7 cellular contexts compared by ENCODE assay signal in genomic region chr3:52845691-52846426, GRCh38. TPM values are rescaled to one million over a fixed set of nuclear protein-coding genes. Genes with fewer than 3 reads are reported as not detected.
DNase-seq lines count a peak whose midpoint lies in the region; ATAC-seq and TF ChIP-seq lines count a peak whose summit lies in the region.
"Had no signal": no experiment of that assay in that cellular context is flagged by ENCODE, and none has a peak within 500 bp of the region (broad histone marks: within the 10 kb centered on the region; RNA-seq: fewer than 3 reads in every experiment).

No MANE protein-coding gene starts in this region.

- TF ChIP-seq CTCF in natural killer cell (IDR thresholded peaks at IDR 0.05) (peak; percentile 23), foreskin fibroblast (IDR thresholded peaks at IDR 0.05; ENCODE audit: low read depth, low read length) (peak; percentile 24)

- no peak overlapping the region for H3K27ac Mint-ChIP-seq in natural killer cell
- H3K27ac Mint-ChIP-seq in natural killer cell treated with Interleukin-12 subunit alpha and Interleukin-12 subunit beta and Interleukin-15 and Interleukin-18, amount 100 ng/mL, for 72 hours = no peak overlapping the region

- H3K36me3 ChIP-seq in urinary bladder (ENCODE audit: insufficient read depth) = peaks cover 2% of the 10 kb centered on the region

- H3K4me1 ChIP-seq in urinary bladder (ENCODE audit: insufficient read depth) = no peaks in the 10 kb centered on the region

- H3K4me3 ChIP-seq in foreskin fibroblast (ENCODE audit: low read depth in 1 of 2, low read length in 2 of 2) (no peak overlapping the region), urinary bladder (ENCODE audit: low read depth, low read length) (no peak overlapping the region)

- no peaks in the 10 kb centered on the region for H3K27me3 Mint-ChIP-seq in natural killer cell (ENCODE audit: low read depth in 2 of 2)
- no peaks in the 10 kb centered on the region for H3K27me3 Mint-ChIP-seq in natural killer cell treated with Interleukin-12 subunit alpha and Interleukin-12 subunit beta and Interleukin-15 and Interleukin-18, amount 100 ng/mL, for 72 hours

- no peak overlapping the region for H3K4me3 Mint-ChIP-seq in natural killer cell
- no peak overlapping the region for H3K4me3 Mint-ChIP-seq in natural killer cell treated with Interleukin-12 subunit alpha and Interleukin-12 subunit beta and Interleukin-15 and Interleukin-18, amount 100 ng/mL, for 72 hours

- intact Hi-C loops in natural killer cell (cut with micrococcal nuclease) = loop anchor here (10.0 kb wide), 1 partner anchor 89 kb away; no protein-coding TSS in a partner anchor

- peak in 1 of 3 donors; percentile 50 for ATAC-seq in natural killer cell
- ATAC-seq in natural killer cell treated with Interleukin-12 subunit alpha and Interleukin-12 subunit beta and Interleukin-15 and Interleukin-18, amount 100 ng/mL, for 72 hours = no peak

- H3K4me1 Mint-ChIP-seq in natural killer cell = peaks cover 9 to 20% of the 10 kb centered on the region in 2 donors
- H3K4me1 Mint-ChIP-seq in natural killer cell treated with Interleukin-12 subunit alpha and Interleukin-12 subunit beta and Interleukin-15 and Interleukin-18, amount 100 ng/mL, for 72 hours (ENCODE audit: low read depth in 2 of 2) = peaks cover 0 to 12% of the 10 kb centered on the region in 2 donors

- H3K36me3 Mint-ChIP-seq in natural killer cell = peaks cover 9% of the 10 kb centered on the region
- H3K36me3 Mint-ChIP-seq in natural killer cell treated with Interleukin-12 subunit alpha and Interleukin-12 subunit beta and Interleukin-15 and Interleukin-18, amount 100 ng/mL, for 72 hours = no peaks in the 10 kb centered on the region

- H3K27ac ChIP-seq in urinary bladder (ENCODE audit: low read depth) = peak overlapping the region; percentile 82

- WGBS in urinary bladder = 79% methylated on average over 7 of the region's 7 CpGs

- H3K9me3 Mint-ChIP-seq in natural killer cell = no peaks in the 10 kb centered on the region
- no peaks in the 10 kb centered on the region for H3K9me3 Mint-ChIP-seq in natural killer cell treated with Interleukin-12 subunit alpha and Interleukin-12 subunit beta and Interleukin-15 and Interleukin-18, amount 100 ng/mL, for 72 hours

- DNase-seq in natural killer cell (no peak), foreskin fibroblast (peak in 1 of 2 donors; percentile 28), T-helper 1 cell (no peak), foreskin melanocyte (no peak)
- DNase-seq in natural killer cell treated with Interleukin-12 subunit alpha and Interleukin-12 subunit beta and Interleukin-15 and Interleukin-18, amount 100 ng/mL, for 72 hours (ENCODE audit: low spot score) = no peak
- DNase-seq: DMS153 had no signal

RNA-seq across cellular contexts. Expression of gene MUSTN1, which starts 11.0 kb away (rescaled TPM):
- total RNA-seq in natural killer cell (1 to 10 TPM; 5.3 to 7.7 (median 6.8) TPM), urinary bladder (2.9 TPM)
- total RNA-seq in natural killer cell treated with Interleukin-12 subunit alpha and Interleukin-12 subunit beta and Interleukin-15 and Interleukin-18, amount 100 ng/mL, for 72 hours = 1 to 10 TPM in 1 of 2 donors, not detected in 1; 1.3 TPM
- 44.5 TPM for polyA plus RNA-seq in urinary bladder

RNA-seq across cellular contexts. Expression of gene ITIH4, which starts 15.4 kb away (rescaled TPM):
- 10 to 100 TPM; 28.2 to 33.0 (median 32.8) TPM for total RNA-seq in natural killer cell
- total RNA-seq in natural killer cell treated with Interleukin-12 subunit alpha and Interleukin-12 subunit beta and Interleukin-15 and Interleukin-18, amount 100 ng/mL, for 72 hours = 10 to 100 TPM in 1 of 2 donors, 1 to 10 TPM in 1; 8.5 to 14.6 TPM
- total RNA-seq in urinary bladder = 3.3 TPM
- 5.0 TPM for polyA plus RNA-seq in urinary bladder

RNA-seq across cellular contexts. Expression of gene ITIH3, which starts 51.3 kb away (rescaled TPM):
- total RNA-seq in natural killer cell (not detected), urinary bladder (1.4 TPM)
- total RNA-seq in natural killer cell treated with Interleukin-12 subunit alpha and Interleukin-12 subunit beta and Interleukin-15 and Interleukin-18, amount 100 ng/mL, for 72 hours = not detected
- polyA plus RNA-seq in urinary bladder = 3.1 TPM

RNA-seq across cellular contexts. Expression of gene STIMATE, which starts 51.5 kb away (rescaled TPM):
- total RNA-seq in natural killer cell = 10 to 100 TPM; 24.6 to 35.0 (median 33.1) TPM
- total RNA-seq in natural killer cell treated with Interleukin-12 subunit alpha and Interleukin-12 subunit beta and Interleukin-15 and Interleukin-18, amount 100 ng/mL, for 72 hours = 10 to 100 TPM; 19.8 to 31.1 TPM
- 11.8 TPM for total RNA-seq in urinary bladder
- polyA plus RNA-seq in urinary bladder = 17.6 TPM
